In the genomic region with DNA sequence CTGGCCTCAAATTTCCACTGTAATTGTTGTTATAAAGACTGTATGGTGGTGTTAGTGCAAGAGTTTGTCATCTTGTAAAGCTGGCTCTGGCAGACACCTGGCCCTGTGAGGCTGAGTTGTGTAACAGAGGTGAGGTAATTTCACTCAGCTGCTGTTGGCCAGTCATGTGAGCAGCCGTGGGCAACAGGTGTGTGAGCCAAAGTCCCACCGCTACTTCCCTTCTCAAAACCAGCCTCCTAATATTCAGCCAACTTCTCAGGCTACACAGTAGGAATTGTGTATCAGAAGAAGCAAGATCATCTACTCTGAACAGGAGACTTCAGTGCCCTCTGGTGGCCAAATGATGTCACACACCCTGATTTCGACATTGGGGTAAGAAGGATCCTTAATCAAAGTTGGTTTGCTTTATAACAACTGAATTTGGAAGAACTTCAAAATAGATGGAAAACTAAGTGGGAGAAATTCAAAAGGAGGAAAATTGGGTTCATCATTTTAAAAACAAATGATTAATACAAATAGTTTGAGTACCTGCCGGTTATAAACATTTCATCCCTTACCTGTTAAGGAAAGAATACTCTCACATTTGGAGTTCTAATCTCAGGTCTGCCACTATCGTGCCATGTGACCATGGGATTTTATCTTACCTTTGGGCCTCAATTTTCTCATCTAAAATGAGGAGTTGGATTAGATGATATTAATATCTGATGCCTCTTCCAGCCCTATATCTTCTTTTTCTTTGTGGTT, we compare ENCODE assay signal across 8 cellular contexts. TPM values are rescaled to one million over a fixed set of nuclear protein-coding genes. Genes with fewer than 3 reads are reported as not detected.
DNase-seq lines count a peak whose midpoint lies in the region; ATAC-seq, FAIRE-seq and TF ChIP-seq lines count a peak whose summit lies in the region.

No MANE protein-coding gene starts in this region.

- no peak for TF ChIP-seq POLR2A in GM12891 (IDR thresholded peaks at IDR 0.05; ENCODE audit: low read depth, low read length)

- ATAC-seq in HG03457 (IDR thresholded peaks at IDR 0.05; ENCODE audit: unreplicated experiment) = no peak

- FAIRE-seq in GM12891 (lab: Jason Lieb, UNC) = peak; percentile 96

- TF ChIP-seq CTCF in 22Rv1 (IDR thresholded peaks at IDR 0.05) (peak; percentile 99), astrocyte of the spinal cord (IDR thresholded peaks at IDR 0.05; ENCODE audit: low read depth, low read length) (peak; percentile 89)

- no peak overlapping the region for H3K4me3 ChIP-seq in astrocyte of the spinal cord (ENCODE audit: low read depth, low read length)

- DNase-seq in GM12891 (ENCODE audit: insufficient read length, low spot score) (no peak), NCI-H1694 treated with DMSO at 0.1 percent for 48 hours (lab: John Stamatoyannopoulos, UW) (peak; percentile 41), T-helper 22 cell (ENCODE audit: low read depth) (peak; percentile 46), astrocyte of the spinal cord (ENCODE audit: low read depth, low spot score) (peak; percentile 69), iPS DF 4.7 (ENCODE audit: extremely low read depth, low spot score) (peak; percentile 64)
- peak; percentile 66 for DNase-seq in stimulated activated CD4-positive, alpha-beta T cell treated with anti-CD3 and anti-CD28 coated beads, Interleukin-12 subunit alpha, Interleukin-12 subunit beta, amount 100 ng/mL, for 4 hours

- in situ Hi-C loops in astrocyte of the spinal cord (cut with HindIII; ENCODE audit: low sequenced_read_pairs) = no loop called here

- H3K27ac ChIP-seq in 22Rv1 = no peak overlapping the region

TF ChIP-seq in GM12891, 5 proteins besides CTCF, POLR2A, EP300 and RAD21:
- no peak for TF ChIP-seq POU2F2 (IDR thresholded peaks at IDR 0.05; ENCODE audit: low read depth, low read length)
- TF ChIP-seq PAX5 (IDR thresholded peaks at IDR 0.05; ENCODE audit: insufficient read depth, low read length, severe bottlenecking) = no peak
- no peak for TF ChIP-seq SPI1 (IDR thresholded peaks at IDR 0.05; ENCODE audit: low read depth, low read length)
- TF ChIP-seq TAF1 (IDR thresholded peaks at IDR 0.05; ENCODE audit: low read depth, low read length) = no peak
- no peak for TF ChIP-seq POLR2AphosphoS5 (IDR thresholded peaks at IDR 0.05; ENCODE audit: low read depth, low read length)

RNA-seq across cellular contexts. Expression of gene CREG1, which starts 2.6 kb away (rescaled TPM):
- polyA plus RNA-seq in GM12891 (2012; ENCODE audit: low read depth, missing spikeins) = 5.7 TPM

RNA-seq across cellular contexts. Expression of gene CD247, which starts 37.8 kb away (rescaled TPM):
- polyA plus RNA-seq in GM12891 (2012; ENCODE audit: low read depth, missing spikeins) = 0.26 TPM
